Comparison of ENCODE assay signal across 26 cellular contexts in the genomic region with DNA sequence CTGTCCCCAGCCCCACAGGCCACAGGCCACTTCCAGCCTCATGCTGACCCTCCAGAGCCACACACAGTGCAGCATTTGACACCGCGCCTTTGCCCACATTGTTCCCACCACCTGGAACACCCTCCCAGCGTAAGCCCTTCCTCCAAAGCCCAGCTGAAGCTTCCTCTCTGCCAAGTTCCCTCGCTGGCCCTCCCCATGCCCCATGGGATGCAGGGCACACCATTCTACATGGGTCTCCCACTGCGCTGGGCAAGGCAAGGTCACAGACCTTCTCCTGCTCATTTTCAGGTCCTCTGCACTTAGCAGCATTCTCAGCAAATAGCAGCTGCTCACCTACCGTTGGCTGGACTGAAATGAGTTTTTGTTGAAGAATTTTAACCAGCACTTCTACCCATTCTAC.
DNase-seq lines count a peak whose midpoint lies in the region; ATAC-seq, FAIRE-seq and TF ChIP-seq lines count a peak whose summit lies in the region.
"Had no signal": no experiment of that assay in that cellular context is flagged by ENCODE, and none has a peak within 500 bp of the region (broad histone marks: within the 10 kb centered on the region; RNA-seq: fewer than 3 reads in every experiment).

No MANE protein-coding gene starts in this region.

- H3K4me3 Mint-ChIP-seq in activated CD8-positive, alpha-beta memory T cell treated with anti-CD3 and anti-CD28 coated beads, Interleukin-2, amount 10 ng/mL, durations not matched to agents 7 days and 5 days: no peak overlapping the region
- H3K4me3 Mint-ChIP-seq in glutamatergic neuron (ENCODE audit: unreplicated experiment) (no peak overlapping the region), neural progenitor cell (no peak overlapping the region)
- H3K4me3 Mint-ChIP-seq: CD14-positive monocyte; CD4-positive, alpha-beta T cell; CD8-positive, alpha-beta memory T cell; GM23338; H9 had no signal

- TF ChIP-seq CTCF in IMR-90 (conservative IDR thresholded peaks at IDR 0.05; ENCODE audit: low read depth, low read length) (no peak), glutamatergic neuron (IDR thresholded peaks at IDR 0.05; ENCODE audit: partially characterized antibody, unreplicated experiment) (no peak), neural progenitor cell (IDR thresholded peaks at IDR 0.05) (no peak), pancreas (IDR thresholded peaks at IDR 0.05) (no peak)

- H2BK120ac ChIP-seq in IMR-90 (ENCODE audit: low read depth, low read length): no peak overlapping the region

- H3K27ac ChIP-seq in IMR-90 (ENCODE audit: insufficient read depth, low read length) (no peak overlapping the region), neural progenitor cell (no peak overlapping the region), pancreas (no peak overlapping the region)
- H3K27ac ChIP-seq: A549; BLaER1 treated with 17β-estradiol and CSF1 and Interleukin-3, amounts not matched to agents 10 nM and 100 nM had no signal

- H2BK5ac ChIP-seq in IMR-90 (ENCODE audit: low read depth, low read length, poor library complexity, severe bottlenecking): no peak overlapping the region

- no peak for FAIRE-seq in frontal cortex (lab: Jason Lieb, UNC)
- no peak for FAIRE-seq in pancreas (lab: Jason Lieb, UNC)
- FAIRE-seq: A549, D721Med, GM12878, GM19239 had no signal

- H3K27me3 Mint-ChIP-seq in activated CD8-positive, alpha-beta memory T cell treated with anti-CD3 and anti-CD28 coated beads, Interleukin-2, amount 10 ng/mL, durations not matched to agents 7 days and 5 days: no peaks in the 10 kb centered on the region
- H3K27me3 Mint-ChIP-seq in glutamatergic neuron (ENCODE audit: unreplicated experiment): peaks cover 2% of the 10 kb centered on the region
- H3K27me3 Mint-ChIP-seq in neural progenitor cell (ENCODE audit: insufficient read depth, low read depth): peaks cover 10% of the 10 kb centered on the region
- H3K27me3 Mint-ChIP-seq: CD4-positive, alpha-beta T cell had no signal

- CTCF ChIA-PET in activated CD8-positive, alpha-beta memory T cell treated with anti-CD3 and anti-CD28 coated beads, Interleukin-2, amount 10 ng/mL, durations not matched to agents 7 days and 5 days (lab: Charles Lee): no interaction called here
- CTCF ChIA-PET in IMR-90 (lab: Yijun Ruan, JAX): no interaction called here

- H3K4ac ChIP-seq in IMR-90 (ENCODE audit: low read depth, low read length): no peak overlapping the region

- no peaks in the 10 kb centered on the region for H3K9me3 Mint-ChIP-seq in activated CD8-positive, alpha-beta memory T cell treated with anti-CD3 and anti-CD28 coated beads, Interleukin-2, amount 10 ng/mL, durations not matched to agents 7 days and 5 days (ENCODE audit: low read depth)
- H3K9me3 Mint-ChIP-seq in glutamatergic neuron (ENCODE audit: unreplicated experiment): peaks cover 9% of the 10 kb centered on the region
- peaks cover 3% of the 10 kb centered on the region for H3K9me3 Mint-ChIP-seq in neural progenitor cell
- H3K9me3 Mint-ChIP-seq: CD4-positive, alpha-beta T cell; GM23338 had no signal

- no peaks in the 10 kb centered on the region for H3K79me2 ChIP-seq in neural progenitor cell (ENCODE audit: low read depth)

- H3K9ac ChIP-seq in IMR-90 (ENCODE audit: low read depth, low read length): no peak overlapping the region
- H3K9ac ChIP-seq in neural progenitor cell: no peak overlapping the region
- H3K9ac ChIP-seq: BLaER1 treated with 17β-estradiol and CSF1 and Interleukin-3, amounts not matched to agents 10 nM and 100 nM had no signal

- no peak overlapping the region for H2BK15ac ChIP-seq in IMR-90 (ENCODE audit: low read depth, low read length)

- WGBS in IMR-90 (ENCODE audit: extremely low coverage in 2 of 2, insufficient read length in 1 of 2), 2 experiments: no CpG with 5 or more reads among the region's 6 CpGs
- 77 to 80% methylated on average over 6 of the region's 6 CpGs for WGBS in pancreas, 2 donors

- no peak overlapping the region for H2AK5ac ChIP-seq in IMR-90 (ENCODE audit: low read depth, low read length)

- no peak for ATAC-seq in activated CD8-positive, alpha-beta memory T cell treated with anti-CD3 and anti-CD28 coated beads, Interleukin-2, amount 10 ng/mL, durations not matched to agents 7 days and 5 days
- ATAC-seq in IMR-90 (ENCODE audit: low read depth) (no peak), pancreas (no peak)
- ATAC-seq: A549, GM12878, GM23338, HCT116 had no signal

- TF ChIP-seq POLR2A in IMR-90 (IDR thresholded peaks at IDR 0.05; ENCODE audit: low read depth, low read length): no peak

- TF ChIP-seq RAD21 in IMR-90 (IDR thresholded peaks at IDR 0.05; ENCODE audit: low read length): no peak

- H3K4me1 Mint-ChIP-seq in activated CD8-positive, alpha-beta memory T cell treated with anti-CD3 and anti-CD28 coated beads, Interleukin-2, amount 10 ng/mL, durations not matched to agents 7 days and 5 days: peaks cover 2% of the 10 kb centered on the region
- H3K4me1 Mint-ChIP-seq in glutamatergic neuron (ENCODE audit: low read depth, unreplicated experiment) (peaks cover 24% of the 10 kb centered on the region), neural progenitor cell (peaks cover 4% of the 10 kb centered on the region)
- H3K4me1 Mint-ChIP-seq: CD14-positive monocyte; CD8-positive, alpha-beta memory T cell; GM23338; H9 had no signal

- H3K4me2 ChIP-seq in IMR-90 (ENCODE audit: low read depth, low read length) (no peak overlapping the region), neural progenitor cell (no peak overlapping the region)
- H3K4me2 ChIP-seq: A549; BLaER1 treated with 17β-estradiol and CSF1 and Interleukin-3, amounts not matched to agents 10 nM and 100 nM; GM23338 had no signal

- intact Hi-C loops in IMR-90 (cut with micrococcal nuclease) (no loop called here), pancreas (cut with DNase I) (no loop called here)

- no peak overlapping the region for H2BK20ac ChIP-seq in IMR-90 (ENCODE audit: low read depth, low read length)

- no peaks in the 10 kb centered on the region for H3K9me1 ChIP-seq in IMR-90 (ENCODE audit: insufficient read depth, low read length)

- no peak overlapping the region for H4K91ac ChIP-seq in IMR-90 (ENCODE audit: insufficient read depth, low read depth, low read length)

- H3K4me3 ChIP-seq in IMR-90 (ENCODE audit: insufficient read depth, low read depth, low read length) (no peak overlapping the region), neural progenitor cell (no peak overlapping the region), pancreas (no peak overlapping the region)
- H3K4me3 ChIP-seq: A549; BLaER1 treated with 17β-estradiol and CSF1 and Interleukin-3, amounts not matched to agents 10 nM and 100 nM; GM12878; GM23338 had no signal

- H3K36me3 Mint-ChIP-seq in activated CD8-positive, alpha-beta memory T cell treated with anti-CD3 and anti-CD28 coated beads, Interleukin-2, amount 10 ng/mL, durations not matched to agents 7 days and 5 days: no peaks in the 10 kb centered on the region
- H3K36me3 Mint-ChIP-seq in glutamatergic neuron (ENCODE audit: unreplicated experiment) (no peaks in the 10 kb centered on the region), neural progenitor cell (peaks cover 2% of the 10 kb centered on the region)
- H3K36me3 Mint-ChIP-seq: CD14-positive monocyte; CD8-positive, alpha-beta memory T cell had no signal

- peak; percentile 34 for DNase-seq in activated CD8-positive, alpha-beta memory T cell treated with anti-CD3 and anti-CD28 coated beads, Interleukin-2, amount 10 ng/mL, durations not matched to agents 7 days and 5 days
- no peak for DNase-seq in activated CD8-positive, alpha-beta memory T cell treated with anti-CD3 and anti-CD28 coated beads, Interleukin-2, amount 50 U/mL, for 48 hours
- DNase-seq in IMR-90 (no peak), glutamatergic neuron (no peak), neural progenitor cell (ENCODE audit: low spot score) (no peak), frontal cortex (ENCODE audit: low spot score in 2 of 2) (no peak), pancreas (no peak)
- DNase-seq: 8988T; ACHN; AML-193; BE2C; CD4-positive, alpha-beta T cell; CD8-positive, alpha-beta memory T cell; DMS 273 treated with DMSO at 0.1 percent for 48 hours; DMS79; EL; GDM1; H9 had no signal

- no peak overlapping the region for H3K56ac ChIP-seq in IMR-90 (ENCODE audit: extremely low read depth, insufficient read depth, low read length)

- peak overlapping the region; percentile 58 for H2AFZ ChIP-seq in IMR-90 (replicated peaks; ENCODE audit: low read length, poor library complexity)
- H2AFZ ChIP-seq in neural progenitor cell (replicated peaks): no peak overlapping the region
- H2AFZ ChIP-seq: GM23338 had no signal

- peaks cover 34% of the 10 kb centered on the region for H3K9me3 ChIP-seq in IMR-90 (ENCODE audit: control insufficient read depth, insufficient read depth, low read length)
- no peaks in the 10 kb centered on the region for H3K9me3 ChIP-seq in neural progenitor cell (ENCODE audit: low read depth)
- no peaks in the 10 kb centered on the region for H3K9me3 ChIP-seq in pancreas
- H3K9me3 ChIP-seq: A549; BE2C; BLaER1 treated with 17β-estradiol and CSF1 and Interleukin-3, amounts not matched to agents 10 nM and 100 nM had no signal

- in situ Hi-C loops in IMR-90 (cut with MboI; ENCODE audit: low sequenced_read_pairs): no loop called here

- no peaks in the 10 kb centered on the region for H3F3A ChIP-seq in neural progenitor cell (ENCODE audit: low read depth)

- no peak overlapping the region for H3K23ac ChIP-seq in IMR-90 (ENCODE audit: low read depth, low read length)

- no peak overlapping the region for H3K27ac Mint-ChIP-seq in activated CD8-positive, alpha-beta memory T cell treated with anti-CD3 and anti-CD28 coated beads, Interleukin-2, amount 10 ng/mL, durations not matched to agents 7 days and 5 days
- H3K27ac Mint-ChIP-seq in glutamatergic neuron (ENCODE audit: unreplicated experiment): peak overlapping the region; percentile 36
- peak overlapping the region; percentile 96 for H3K27ac Mint-ChIP-seq in neural progenitor cell
- H3K27ac Mint-ChIP-seq: CD14-positive monocyte; CD4-positive, alpha-beta T cell; CD8-positive, alpha-beta memory T cell; GM23338; H9 had no signal

- no peak overlapping the region for H3K18ac ChIP-seq in IMR-90 (ENCODE audit: low read depth, low read length)

- no peak overlapping the region for H3K14ac ChIP-seq in IMR-90 (replicated peaks; ENCODE audit: low read depth, low read length)

- H4K20me1 ChIP-seq in IMR-90 (ENCODE audit: insufficient read depth, low read length) (no peaks in the 10 kb centered on the region), neural progenitor cell (ENCODE audit: low read depth) (no peaks in the 10 kb centered on the region)
- H4K20me1 ChIP-seq: BLaER1 treated with 17β-estradiol and CSF1 and Interleukin-3, amounts not matched to agents 10 nM and 100 nM had no signal

- dilution Hi-C loops in IMR-90 (cut with HindIII; ENCODE audit: low sequenced_read_pairs, unreplicated experiment): no loop called here

- no TSS peak for BruUV-seq in IMR-90 (replicated peaks; lab: Mats Ljungman, UMichigan)

- H4K8ac ChIP-seq in IMR-90 (ENCODE audit: low read depth in 2 of 2, low read length in 2 of 2): no peak overlapping the region

- no peaks in the 10 kb centered on the region for H3K36me3 ChIP-seq in IMR-90 (ENCODE audit: control insufficient read depth, insufficient read depth, low read length)
- no peaks in the 10 kb centered on the region for H3K36me3 ChIP-seq in neural progenitor cell
- H3K36me3 ChIP-seq in pancreas: no peaks in the 10 kb centered on the region
- H3K36me3 ChIP-seq: BE2C; BLaER1 treated with 17β-estradiol and CSF1 and Interleukin-3, amounts not matched to agents 10 nM and 100 nM had no signal

- H3K4me1 ChIP-seq in IMR-90 (ENCODE audit: control insufficient read depth, insufficient read depth, low read length) (no peaks in the 10 kb centered on the region), neural progenitor cell (no peaks in the 10 kb centered on the region), pancreas (no peaks in the 10 kb centered on the region)
- H3K4me1 ChIP-seq: A549; BLaER1 treated with 17β-estradiol and CSF1 and Interleukin-3, amounts not matched to agents 10 nM and 100 nM had no signal

- H2AK9ac ChIP-seq in IMR-90 (replicated peaks; ENCODE audit: low read depth, low read length, poor library complexity): no peak overlapping the region

- H3K79me1 ChIP-seq in IMR-90 (ENCODE audit: low read depth in 1 of 2, low read length in 2 of 2): no peaks in the 10 kb centered on the region

- POLR2A ChIA-PET in IMR-90 (lab: Charles Lee; ENCODE audit: unreplicated experiment): no interaction called here

- H4K5ac ChIP-seq in IMR-90 (ENCODE audit: low read depth, low read length): no peak overlapping the region

- H3K27me3 ChIP-seq in IMR-90 (ENCODE audit: control insufficient read depth, insufficient read depth, low read length) (no peaks in the 10 kb centered on the region), neural progenitor cell (no peaks in the 10 kb centered on the region), pancreas (no peaks in the 10 kb centered on the region)
- H3K27me3 ChIP-seq: BE2C; BLaER1 treated with 17β-estradiol and CSF1 and Interleukin-3, amounts not matched to agents 10 nM and 100 nM had no signal
